In the genomic region with DNA sequence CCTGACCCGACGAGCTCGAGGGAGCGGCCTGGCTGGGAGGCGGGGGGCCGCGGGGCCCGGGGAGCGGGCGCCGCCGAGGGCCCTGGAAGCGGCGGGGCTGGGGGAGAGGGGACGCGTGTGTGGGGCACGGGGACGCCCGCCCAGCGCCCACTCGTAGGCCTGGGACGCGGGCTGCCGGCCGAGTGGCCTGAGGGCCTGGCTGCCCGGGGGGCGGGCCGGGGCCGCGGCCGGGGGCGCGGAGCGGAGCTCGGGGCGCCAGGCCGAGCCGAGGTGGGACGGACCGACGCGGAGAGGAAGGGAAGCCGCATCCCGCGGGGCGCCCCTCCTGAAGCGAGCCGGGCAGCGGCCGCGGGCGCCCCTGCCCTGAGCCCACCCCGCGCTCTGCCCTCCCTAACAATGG, we compare ENCODE assay signal across 8 cellular contexts.
DNase-seq lines count a peak whose midpoint lies in the region; ATAC-seq and TF ChIP-seq lines count a peak whose summit lies in the region.
"Not testable (repeated sequence)": the region's sequence is repeated elsewhere in the genome, so short reads cannot be mapped to it uniquely, and the experiment has no call there.

No MANE protein-coding gene starts in this region.

- H3K9me3 ChIP-seq in PC-3 (ENCODE audit: low read length); mononuclear cell (ENCODE audit: low read depth, low read length): not testable (repeated sequence)

- not testable (repeated sequence) for H3K9me3 Mint-ChIP-seq in Calu3 (ENCODE audit: low read depth, unreplicated experiment); activated naive CD4-positive, alpha-beta T cell treated with anti-CD3 and anti-CD28 coated beads, Interleukin-2, amount 50 U/mL, for 72 hours

- not testable (repeated sequence) for H3K9me2 ChIP-seq in PC-3 (replicated peaks; ENCODE audit: low read length)

- H3K4me2 ChIP-seq in PC-3 (ENCODE audit: low read length), result not testable (repeated sequence)

- H2AFZ ChIP-seq in PC-3 (ENCODE audit: low read length), result 0 out of 2 replicates have a peak overlapping the region, but pooled peaks have one; percentile 67

- not testable (repeated sequence) for H3K9ac ChIP-seq in PC-3 (ENCODE audit: low read length)

- CTCF ChIA-PET in Calu3 (lab: Charles Lee), result not testable (repeated sequence)
- CTCF ChIA-PET in PC-3 (lab: Charles Lee), result interaction anchor here (0.7 kb wide), 1 partner anchor 130 kb away, joined by 6 read pairs; no protein-coding TSS in a partner anchor

- H3K4me1 Mint-ChIP-seq in Calu3 (ENCODE audit: low read depth, unreplicated experiment), result not testable (repeated sequence)

- peak; percentile 37 for ATAC-seq in GM21390 (IDR thresholded peaks at IDR 0.05; ENCODE audit: unreplicated experiment)
- peak; percentile 33 for ATAC-seq in HG03045 (IDR thresholded peaks at IDR 0.05; ENCODE audit: unreplicated experiment)
- ATAC-seq in PC-3, result peak; percentile 43
- ATAC-seq in activated naive CD4-positive, alpha-beta T cell treated with anti-CD3 and anti-CD28 coated beads, Interleukin-2, amount 50 U/mL, for 72 hours, result peak; percentile 64 to 69
- peak; percentile 55 for ATAC-seq in stimulated activated naive CD8-positive, alpha-beta T cell treated with anti-CD3 and anti-CD28 coated beads, Interleukin-15, Interleukin-2, amounts not matched to agents 100 U/mL and 50 U/mL, for 24 hours

- not testable (repeated sequence) for H3K36me3 Mint-ChIP-seq in Calu3 (ENCODE audit: insufficient read depth, unreplicated experiment); activated naive CD4-positive, alpha-beta T cell treated with anti-CD3 and anti-CD28 coated beads, Interleukin-2, amount 50 U/mL, for 72 hours

- H4K20me1 ChIP-seq in PC-3 (ENCODE audit: low read length), result not testable (repeated sequence)

- intact Hi-C loops in Calu3 (cut with micrococcal nuclease; ENCODE audit: unreplicated experiment); PC-3 (cut with micrococcal nuclease): not testable (repeated sequence)

- H3K27me3 ChIP-seq in PC-3 (ENCODE audit: low read length); mononuclear cell (ENCODE audit: insufficient read depth, low read length): not testable (repeated sequence)

- H3K36me3 ChIP-seq in PC-3 (ENCODE audit: low read depth, low read length), result not testable (repeated sequence)

- peak; percentile 26 for DNase-seq in Calu3
- DNase-seq in PC-3; activated naive CD4-positive, alpha-beta T cell treated with anti-CD3 and anti-CD28 coated beads, Interleukin-2, amount 50 U/mL, for 72 hours (ENCODE audit: low spot score in 2 of 2); fibroblast of villous mesenchyme (ENCODE audit: low read depth): not testable (repeated sequence)
- peak; percentile 11 for DNase-seq in stimulated activated naive CD8-positive, alpha-beta T cell treated with anti-CD3 and anti-CD28 coated beads, Interleukin-15, Interleukin-2, amounts not matched to agents 100 U/mL and 50 U/mL, for 24 hours

- H3K79me2 ChIP-seq in PC-3 (ENCODE audit: low read length), result not testable (repeated sequence)

- not testable (repeated sequence) for H3F3A ChIP-seq in PC-3 (ENCODE audit: low read length, unreplicated experiment)

- not testable (repeated sequence) for TF ChIP-seq CTCF in Calu3 (IDR thresholded peaks at IDR 0.05; ENCODE audit: unreplicated experiment); PC-3 (conservative IDR thresholded peaks at IDR 0.05; ENCODE audit: low read depth, low read length); fibroblast of villous mesenchyme (IDR thresholded peaks at IDR 0.05; ENCODE audit: insufficient read depth, low read depth, low read length)

- H3K27me3 Mint-ChIP-seq in Calu3 (ENCODE audit: unreplicated experiment), result not testable (repeated sequence)

- H3K27ac ChIP-seq in PC-3 (ENCODE audit: low read length), result not testable (repeated sequence)

- H3K27ac Mint-ChIP-seq in Calu3 (ENCODE audit: unreplicated experiment), result not testable (repeated sequence)
- H3K27ac Mint-ChIP-seq in activated naive CD4-positive, alpha-beta T cell treated with anti-CD3 and anti-CD28 coated beads, Interleukin-2, amount 50 U/mL, for 72 hours, result peak overlapping the region in 1 of 2 donors; percentile 67

- POLR2A ChIA-PET in PC-3 (lab: Charles Lee; ENCODE audit: unreplicated experiment), result not testable (repeated sequence)

- H3K4me1 ChIP-seq in PC-3 (ENCODE audit: insufficient read depth, low read length); mononuclear cell (ENCODE audit: insufficient read depth, low read length): not testable (repeated sequence)

- H3K4me3 Mint-ChIP-seq in Calu3 (ENCODE audit: low read depth, unreplicated experiment), result peak overlapping the region; percentile 56

- not testable (repeated sequence) for BruUV-seq in Calu3 (replicated peaks; lab: Mats Ljungman, UMichigan); PC-3 (replicated peaks; lab: Mats Ljungman, UMichigan)

- H3K4me3 ChIP-seq in PC-3 (ENCODE audit: low read length), result peak overlapping the region; percentile 64
- H3K4me3 ChIP-seq in fibroblast of villous mesenchyme (ENCODE audit: low read depth, low read length), result peak overlapping the region; percentile 54
- peak overlapping the region; percentile 30 for H3K4me3 ChIP-seq in mononuclear cell (ENCODE audit: low read length)
